Comparison of ENCODE assay signal across 17 cellular contexts in genomic region chr1:220788146-220788545, GRCh38. TPM values are rescaled to one million over a fixed set of nuclear protein-coding genes. Genes with fewer than 3 reads are reported as not detected.
DNase-seq lines count a peak whose midpoint lies in the region; ATAC-seq and TF ChIP-seq lines count a peak whose summit lies in the region.
"Had no signal": no experiment of that assay in that cellular context is flagged by ENCODE, and none has a peak within 500 bp of the region (broad histone marks: within the 10 kb centered on the region; RNA-seq: fewer than 3 reads in every experiment).

No MANE protein-coding gene starts in this region.

- H3K9me3 ChIP-seq in esophagus squamous epithelium (no peaks in the 10 kb centered on the region), trophoblast cell (ENCODE audit: insufficient read depth, low read depth, low read length) (no peaks in the 10 kb centered on the region)
- H3K9me3 ChIP-seq: esophagus muscularis mucosa, uterus had no signal

- ATAC-seq in GM18907 (IDR thresholded peaks at IDR 0.05; ENCODE audit: unreplicated experiment), result no peak
- ATAC-seq in HG03025 (IDR thresholded peaks at IDR 0.05; ENCODE audit: low FRiP score, unreplicated experiment), result no peak

- H3K27ac ChIP-seq in esophagus squamous epithelium (peak overlapping the region in 3 of 4 donors; percentile 7 to 81 (median 78)), trophoblast cell (ENCODE audit: low read depth, low read length) (peak overlapping the region; percentile 95)
- H3K27ac ChIP-seq: uterus had no signal

- peak overlapping the region; percentile 26 for H2BK5ac ChIP-seq in trophoblast cell (ENCODE audit: low read depth, low read length, poor library complexity)

- H2AFZ ChIP-seq in trophoblast cell (ENCODE audit: insufficient read depth, low read length, poor library complexity), result no peak overlapping the region

- TF ChIP-seq POLR2A in esophagus squamous epithelium (IDR thresholded peaks at IDR 0.05), result no peak

- H4K8ac ChIP-seq in trophoblast cell (ENCODE audit: low read depth, low read length), result peak overlapping the region; percentile 57

- H3K4me1 ChIP-seq in esophagus squamous epithelium, result peaks cover 4 to 53% (median 19%) of the 10 kb centered on the region in 3 donors
- peaks cover 16 to 26% of the 10 kb centered on the region in 2 experiments for H3K4me1 ChIP-seq in trophoblast cell (ENCODE audit: control insufficient read depth in 1 of 2, insufficient read depth in 2 of 2, low read length in 2 of 2)
- H3K4me1 ChIP-seq: uterus had no signal

- DNase-seq in AG08396 (ENCODE audit: low spot score) (peak; percentile 33), LNCaP clone FGC (ENCODE audit: low read depth) (no peak), esophagus squamous epithelium (lab: John Stamatoyannopoulos, UW) (no peak), trophoblast cell (peak; percentile 87 to 93), OCI-M2 (lab: John Stamatoyannopoulos, UW; ENCODE audit: unreplicated experiment) (no peak), mesenteric fat pad (ENCODE audit: low spot score) (no peak)
- DNase-seq: activated naive CD4-positive, alpha-beta T cell treated with Interleukin-2 at 50 U/mL for 16 hours; central memory CD4-positive, alpha-beta T cell; EL; KBM-7; NCI-H2081; T1000; uterus had no signal

- H3K36me3 ChIP-seq in esophagus squamous epithelium (no peaks in the 10 kb centered on the region), trophoblast cell (ENCODE audit: control insufficient read depth in 1 of 2, insufficient read depth in 2 of 2, low read length in 2 of 2) (peaks cover 2 to 4% of the 10 kb centered on the region in 2 experiments)
- H3K36me3 ChIP-seq: uterus had no signal

- no peak overlapping the region for H4K12ac ChIP-seq in trophoblast cell (ENCODE audit: low read depth, low read length)

- intact Hi-C loops in esophagus squamous epithelium (cut with DNase I), result no loop called here

- 83 to 100% methylated on average over 3 of the region's 9 CpGs for WGBS in esophagus squamous epithelium, 2 donors
- WGBS in trophoblast cell (ENCODE audit: extremely low coverage, insufficient coverage, insufficient read length), result no CpG with 5 or more reads among the region's 9 CpGs

- H3K4me2 ChIP-seq in trophoblast cell (ENCODE audit: low read length), result peak overlapping the region; percentile 56

- H3K14ac ChIP-seq in trophoblast cell (ENCODE audit: low read length), result no peak overlapping the region

- no peak overlapping the region for H2BK12ac ChIP-seq in trophoblast cell (ENCODE audit: low read length)

- H3K18ac ChIP-seq in trophoblast cell (ENCODE audit: low read length), result no peak overlapping the region

- H3K27me3 ChIP-seq in esophagus squamous epithelium (peaks cover 0 to 5% (median 0%) of the 10 kb centered on the region in 4 donors), trophoblast cell (ENCODE audit: insufficient read depth, low read length) (no peaks in the 10 kb centered on the region)
- H3K27me3 ChIP-seq: esophagus muscularis mucosa, uterus had no signal

- peak overlapping the region; percentile 41 for H2BK120ac ChIP-seq in trophoblast cell (ENCODE audit: insufficient read depth, low read length, poor library complexity)

- H3K4me3 ChIP-seq in LNCaP clone FGC (ENCODE audit: low read depth, low read length) (peak overlapping the region; percentile 56), esophagus squamous epithelium (no peak overlapping the region), trophoblast cell (ENCODE audit: low read depth, low read length) (no peak overlapping the region)

- peak overlapping the region; percentile 59 for H4K91ac ChIP-seq in trophoblast cell (ENCODE audit: low read depth, low read length)

- TF ChIP-seq CTCF in LNCaP clone FGC (IDR thresholded peaks at IDR 0.05; ENCODE audit: control insufficient read depth, extremely low read depth, insufficient read depth), result no peak
- TF ChIP-seq CTCF in esophagus squamous epithelium (IDR thresholded peaks at IDR 0.05), result no peak

- H3K9ac ChIP-seq in trophoblast cell (ENCODE audit: low read length), result no peak overlapping the region

- H3K79me2 ChIP-seq in trophoblast cell (ENCODE audit: control insufficient read depth, insufficient read depth, low read length, poor library complexity), result no peaks in the 10 kb centered on the region

- H2AK5ac ChIP-seq in trophoblast cell (ENCODE audit: low read length), result no peak overlapping the region

- H3K4ac ChIP-seq in trophoblast cell (ENCODE audit: low read depth, low read length), result no peak overlapping the region

- peaks cover 23% of the 10 kb centered on the region for H3K79me1 ChIP-seq in trophoblast cell (ENCODE audit: low read length)

- H3K23ac ChIP-seq in trophoblast cell (ENCODE audit: low read length), result no peak overlapping the region

RNA-seq across cellular contexts. Expression of gene MTARC1, which starts 1.4 kb away (rescaled TPM):
- total RNA-seq in esophagus squamous epithelium, result 10 to 100 TPM in 1 of 4 donors, 1 to 10 TPM in 3; 2.3 to 12.2 (median 4.9) TPM
- 25.0 and 26.3 TPM in 2 replicates for polyA plus RNA-seq in trophoblast cell (2013)
- 539 TPM for total RNA-seq in mesenteric fat pad
- total RNA-seq: RPMI7951 had no signal

RNA-seq across cellular contexts. Expression of gene MTARC2, which starts 40.0 kb away (rescaled TPM):
- 1 to 10 TPM; 1.5 to 6.7 (median 6.1) TPM for total RNA-seq in esophagus squamous epithelium
- polyA plus RNA-seq in trophoblast cell (2013), result 5.5 and 5.6 TPM in 2 replicates
- total RNA-seq in mesenteric fat pad, result 45.2 TPM

Comparison
In these comparisons a context has a peak if more than half of its experiments do, and no peak if none do; other contexts are left out.
1. DNase-seq: peak in AG08396 (single experiment) and trophoblast cell (2 of 2); none in LNCaP clone FGC (single experiment), esophagus squamous epithelium (single experiment), OCI-M2 (single experiment) and mesenteric fat pad (single experiment).
2. RNA of gene MTARC1, which starts 1.4 kb away (total RNA-seq): 539 TPM in mesenteric fat pad (single experiment); 2.3 to 12.2 TPM in esophagus squamous epithelium; every median in the first group is over 10 times any median in the second.